Comparison of ENCODE assay signal across 8 cellular contexts in genomic region chr7:3897430-3898385, GRCh38.
DNase-seq lines count a peak whose midpoint lies in the region; ATAC-seq lines count a peak whose summit lies in the region.

No MANE protein-coding gene starts in this region.

- DNase-seq in DMS153 (lab: John Stamatoyannopoulos, UW), result peak; percentile 46
- DNase-seq in RPMI7951 (ENCODE audit: low read depth), result peak; percentile 34
- DNase-seq in amniotic epithelial cell (ENCODE audit: low read depth), result peak; percentile 50
- DNase-seq in iPS-NIHi11 (ENCODE audit: low spot score), result peak; percentile 35
- DNase-seq in stimulated activated CD4-positive, alpha-beta T cell treated with anti-CD3 and anti-CD28 coated beads, Interleukin-2, amount 100 ng/mL, for 4 hours (ENCODE audit: low read depth), result peak; percentile 41
- DNase-seq in NCI-H1436 (lab: John Stamatoyannopoulos, UW), result no peak

- peak; percentile 54 for ATAC-seq in HG02798 (IDR thresholded peaks at IDR 0.05; ENCODE audit: poor library complexity, unreplicated experiment)
- no peak for ATAC-seq in HG02938 (IDR thresholded peaks at IDR 0.05; ENCODE audit: unreplicated experiment)
